Comparison of ENCODE assay signal across 18 cellular contexts in the genomic region with DNA sequence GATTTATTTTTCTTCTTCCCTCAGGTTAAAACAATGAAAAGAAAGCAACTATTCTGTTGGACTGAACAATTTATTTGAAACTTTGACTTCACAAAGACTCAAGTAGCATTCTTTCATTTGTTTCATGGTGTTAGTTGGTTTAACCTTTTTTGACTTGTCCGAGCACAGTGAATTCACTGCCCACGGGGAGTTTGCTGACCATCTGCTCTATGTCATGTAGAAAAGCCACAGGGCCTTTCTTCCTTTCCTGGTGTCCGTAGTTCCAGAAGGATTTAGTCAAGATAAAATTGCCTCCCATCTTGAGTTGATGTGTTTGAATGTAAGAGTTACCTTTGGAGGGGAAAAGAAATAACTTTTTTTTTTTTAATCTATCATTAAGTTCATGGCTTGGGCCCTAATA. TPM values are rescaled to one million over a fixed set of nuclear protein-coding genes. Genes with fewer than 3 reads are reported as not detected.
A peak's percentile ranks its signal among the peaks of the same experiment; 100 is the strongest.
DNase-seq lines count a peak whose midpoint lies in the region; ATAC-seq, FAIRE-seq and TF ChIP-seq lines count a peak whose summit lies in the region.
"Had no signal": no experiment of that assay in that cellular context is flagged by ENCODE, and none has a peak within 500 bp of the region (broad histone marks: within the 10 kb centered on the region; RNA-seq: fewer than 3 reads in every experiment).

No MANE protein-coding gene starts in this region.

- no peak for TF ChIP-seq EP300 in gastroesophageal sphincter (IDR thresholded peaks at IDR 0.05)

- 42 to 65% methylated on average over 3 of the region's 3 CpGs for WGBS in gastroesophageal sphincter (ENCODE audit: low coverage in 1 of 2), 2 donors

- H3K36me3 ChIP-seq in astrocyte (ENCODE audit: insufficient read depth, low read length), result no peaks in the 10 kb centered on the region
- H3K36me3 ChIP-seq in gastroesophageal sphincter, result no peaks in the 10 kb centered on the region
- H3K36me3 ChIP-seq: BE2C, HAP-1 had no signal

- no peak for DNase-seq in astrocyte (ENCODE audit: low read depth)
- peak; percentile 32 for DNase-seq in myocyte (ENCODE audit: low read depth)
- DNase-seq in osteocyte (ENCODE audit: extremely low spot score, unreplicated experiment), result no peak
- DNase-seq in SK-N-DZ (ENCODE audit: low spot score), result no peak
- DNase-seq: BE2C; CD4-positive, alpha-beta memory T cell; DMS79; HFFc6 had no signal

- no peak overlapping the region for H2AFZ ChIP-seq in astrocyte (ENCODE audit: low read depth, low read length)

- no peak overlapping the region for H3K4me2 ChIP-seq in astrocyte (ENCODE audit: low read length)
- H3K4me2 ChIP-seq: A549 had no signal

- FAIRE-seq in astrocyte (lab: Jason Lieb, UNC), result no peak
- FAIRE-seq: G401.6, GM12891, GM19239, H1 had no signal

- no peak overlapping the region for H3K9ac ChIP-seq in astrocyte (ENCODE audit: low read length)

- H3K36me3 Mint-ChIP-seq in astrocyte (ENCODE audit: low read depth, unreplicated experiment), result no peaks in the 10 kb centered on the region
- H3K36me3 Mint-ChIP-seq in osteocyte (ENCODE audit: unreplicated experiment), result no peaks in the 10 kb centered on the region
- H3K36me3 Mint-ChIP-seq: CD4-positive, alpha-beta memory T cell had no signal

- H3K27me3 ChIP-seq in astrocyte (ENCODE audit: insufficient read depth, low read length), result no peaks in the 10 kb centered on the region
- no peaks in the 10 kb centered on the region for H3K27me3 ChIP-seq in gastroesophageal sphincter
- H3K27me3 ChIP-seq: BE2C had no signal

- peak overlapping the region; percentile 48 for H3K27ac Mint-ChIP-seq in astrocyte (ENCODE audit: unreplicated experiment)
- peak overlapping the region; percentile 40 for H3K27ac Mint-ChIP-seq in osteocyte (ENCODE audit: unreplicated experiment)
- H3K27ac Mint-ChIP-seq: CD4-positive, alpha-beta memory T cell; HFFc6 had no signal

- no peak for TF ChIP-seq POLR2A in gastroesophageal sphincter (IDR thresholded peaks at IDR 0.05)

- H3K27ac ChIP-seq in astrocyte (ENCODE audit: low read depth, low read length) (no peak overlapping the region), gastroesophageal sphincter (no peak overlapping the region)
- H3K27ac ChIP-seq: A549, C4-2B had no signal

- no peaks in the 10 kb centered on the region for H4K20me1 ChIP-seq in astrocyte (ENCODE audit: insufficient read depth, low read length)

- no peaks in the 10 kb centered on the region for H3K9me3 Mint-ChIP-seq in astrocyte (ENCODE audit: unreplicated experiment)
- no peaks in the 10 kb centered on the region for H3K9me3 Mint-ChIP-seq in osteocyte (ENCODE audit: unreplicated experiment)

- H3K4me3 ChIP-seq in astrocyte (ENCODE audit: insufficient read depth, low read depth, low read length) (no peak overlapping the region), gastroesophageal sphincter (no peak overlapping the region)
- H3K4me3 ChIP-seq: A549, HAP-1 had no signal

- H3K4me1 Mint-ChIP-seq in astrocyte (ENCODE audit: low read depth, unreplicated experiment) (peaks cover 3% of the 10 kb centered on the region), osteocyte (ENCODE audit: unreplicated experiment) (peaks cover 22% of the 10 kb centered on the region)
- H3K4me1 Mint-ChIP-seq: CD4-positive, alpha-beta memory T cell had no signal

- no peaks in the 10 kb centered on the region for H3K79me2 ChIP-seq in astrocyte (ENCODE audit: insufficient read depth, low read length)

- H3K27me3 Mint-ChIP-seq in astrocyte (ENCODE audit: low read depth, unreplicated experiment) (no peaks in the 10 kb centered on the region), osteocyte (ENCODE audit: unreplicated experiment) (no peaks in the 10 kb centered on the region)
- H3K27me3 Mint-ChIP-seq: CD4-positive, alpha-beta memory T cell had no signal

- H3K4me3 Mint-ChIP-seq in astrocyte (ENCODE audit: unreplicated experiment) (no peak overlapping the region), osteocyte (ENCODE audit: unreplicated experiment) (no peak overlapping the region)
- H3K4me3 Mint-ChIP-seq: CD4-positive, alpha-beta memory T cell; HFFc6 had no signal

- H3K4me1 ChIP-seq in astrocyte (ENCODE audit: insufficient read depth, low read length), result peaks cover 6% of the 10 kb centered on the region
- H3K4me1 ChIP-seq in gastroesophageal sphincter, result peaks cover 0 to 7% (median 0%) of the 10 kb centered on the region in 3 donors

- H3K9me3 ChIP-seq in astrocyte (ENCODE audit: insufficient read depth, low read depth, low read length) (no peaks in the 10 kb centered on the region), gastroesophageal sphincter (no peaks in the 10 kb centered on the region)
- H3K9me3 ChIP-seq: A549, BE2C, HAP-1 had no signal

- TF ChIP-seq CTCF in astrocyte (IDR thresholded peaks at IDR 0.05; ENCODE audit: insufficient read depth, low read depth, low read length) (no peak), osteocyte (IDR thresholded peaks at IDR 0.05) (no peak), gastroesophageal sphincter (IDR thresholded peaks at IDR 0.05) (no peak)

- no peak for ATAC-seq in gastroesophageal sphincter
- ATAC-seq in GM21619 (IDR thresholded peaks at IDR 0.05; ENCODE audit: unreplicated experiment), result no peak
- ATAC-seq in GM18873 (IDR thresholded peaks at IDR 0.05; ENCODE audit: low FRiP score, unreplicated experiment), result no peak
- ATAC-seq: A549 had no signal

RNA-seq across cellular contexts. Expression of gene ZNF608, which starts 55.1 kb away (rescaled TPM):
- 57.3 and 61.5 TPM in 2 replicates for total RNA-seq in astrocyte
- total RNA-seq in myocyte, result 41.1 and 43.9 TPM in 2 replicates
- polyA plus RNA-seq in myocyte (2012), result 7.8 TPM
- 64.4 and 65.6 TPM in 2 replicates for total RNA-seq in osteocyte
- total RNA-seq in gastroesophageal sphincter, result 10 to 100 TPM; 24.4 to 41.4 (median 36.1) TPM
- 13.7 and 15.4 TPM in 2 replicates for polyA plus RNA-seq in SK-N-DZ (2014; cell fraction: cytosol; rRNA removed)
- 19.6 and 20.5 TPM in 2 replicates for polyA plus RNA-seq in SK-N-DZ (2014; cell fraction: nucleus; rRNA removed)
- total RNA-seq: CD4-positive, alpha-beta memory T cell had no signal
- polyA plus RNA-seq: CD4-positive, alpha-beta memory T cell had no signal
